ENCODE assay signal across 15 cellular contexts in the genomic region with DNA sequence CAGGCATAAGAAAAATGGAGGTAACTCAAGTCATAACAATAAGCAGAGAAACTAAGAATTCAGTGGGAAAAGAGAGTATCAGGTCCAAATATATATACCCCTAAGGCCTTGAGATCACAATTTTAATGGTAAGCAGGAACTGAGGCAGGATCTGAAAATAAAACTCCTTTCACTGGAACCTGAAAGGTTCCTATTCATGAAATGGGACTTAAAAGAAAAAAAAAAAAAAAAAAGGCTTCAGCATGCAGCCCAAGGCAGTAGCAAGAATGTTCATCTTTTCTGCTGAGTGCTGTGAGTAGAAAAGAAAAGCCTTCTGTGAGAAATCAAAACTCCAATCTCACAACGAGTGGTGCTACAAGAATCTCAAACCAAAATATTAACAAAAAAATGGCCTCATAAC.
DNase-seq lines count a peak whose midpoint lies in the region; ATAC-seq and TF ChIP-seq lines count a peak whose summit lies in the region.
"Had no signal": no experiment of that assay in that cellular context is flagged by ENCODE, and none has a peak within 500 bp of the region (broad histone marks: within the 10 kb centered on the region; RNA-seq: fewer than 3 reads in every experiment).

No MANE protein-coding gene starts in this region.

- no peak overlapping the region for H4K5ac ChIP-seq in H9 (ENCODE audit: insufficient read length, low read depth, low read length)

- H3K4me1 Mint-ChIP-seq in H9, result peaks cover 16 to 20% of the 10 kb centered on the region in 2 experiments
- H3K4me1 Mint-ChIP-seq in central memory CD8-positive, alpha-beta T cell, result no peaks in the 10 kb centered on the region
- H3K4me1 Mint-ChIP-seq: CD4-positive, alpha-beta memory T cell had no signal

- H4K91ac ChIP-seq in H9 (ENCODE audit: insufficient read length, low read depth, low read length), result no peak overlapping the region

- no peak overlapping the region for H2BK5ac ChIP-seq in H9 (ENCODE audit: insufficient read length, low read length)

- H3K4me3 ChIP-seq in osteoblast (ENCODE audit: insufficient read depth, low read length), result no peak overlapping the region
- H3K4me3 ChIP-seq: GM23248 had no signal

- H4K20me1 ChIP-seq in H9 (ENCODE audit: control insufficient read depth, insufficient read depth, insufficient read length) (no peaks in the 10 kb centered on the region), osteoblast (ENCODE audit: insufficient read depth, low read length) (no peaks in the 10 kb centered on the region)

- H3K27me3 ChIP-seq in H9 (ENCODE audit: insufficient read depth, low read length) (no peaks in the 10 kb centered on the region), osteoblast (ENCODE audit: insufficient read depth, low read length) (no peaks in the 10 kb centered on the region)

- H2BK20ac ChIP-seq in H9 (ENCODE audit: low read depth, low read length, poor library complexity, severe bottlenecking), result no peak overlapping the region

- DNase-seq in H9, result no peak
- DNase-seq in central memory CD8-positive, alpha-beta T cell (ENCODE audit: low spot score in 2 of 2), result no peak
- DNase-seq in foreskin melanocyte, result peak; percentile 71
- no peak for DNase-seq in activated gamma-delta T cell (lab: John Stamatoyannopoulos, UW)
- no peak for DNase-seq in osteoblast (ENCODE audit: insufficient read length, low spot score, missing footprints)
- no peak for DNase-seq in KG1 (lab: John Stamatoyannopoulos, UW)
- DNase-seq: C1 segment of cervical spinal cord; Caco-2; CD4-positive, alpha-beta memory T cell; DMS153; DND-41; GM23248; H7 had no signal

- no peaks in the 10 kb centered on the region for H3K79me2 ChIP-seq in H9 (ENCODE audit: insufficient read depth, low read length)
- no peaks in the 10 kb centered on the region for H3K79me2 ChIP-seq in osteoblast (ENCODE audit: insufficient read depth, low read length)

- TF ChIP-seq CTCF in H9 (conservative IDR thresholded peaks at IDR 0.05) (no peak), osteoblast (IDR thresholded peaks at IDR 0.05; ENCODE audit: extremely low read depth, low read depth, low read length) (no peak)

- no peak overlapping the region for H3K4me3 Mint-ChIP-seq in H9
- H3K4me3 Mint-ChIP-seq in central memory CD8-positive, alpha-beta T cell, result no peak overlapping the region
- H3K4me3 Mint-ChIP-seq: CD4-positive, alpha-beta memory T cell had no signal

- H3K27ac Mint-ChIP-seq in H9, result peak overlapping the region in 2 of 3 experiments; percentile 19 to 73; a peak in 1 of 7 replicates
- peak overlapping the region; percentile 46 for H3K27ac Mint-ChIP-seq in central memory CD8-positive, alpha-beta T cell (ENCODE audit: low read depth)
- H3K27ac Mint-ChIP-seq: CD4-positive, alpha-beta memory T cell had no signal

- H3K9me3 Mint-ChIP-seq in H9, result peaks cover 28 to 35% of the 10 kb centered on the region in 2 experiments
- no peaks in the 10 kb centered on the region for H3K9me3 Mint-ChIP-seq in central memory CD8-positive, alpha-beta T cell

- H2BK120ac ChIP-seq in H9 (ENCODE audit: low read depth, low read length, poor library complexity, severe bottlenecking), result no peak overlapping the region

- no peak overlapping the region for H2AK5ac ChIP-seq in H9 (ENCODE audit: insufficient read length, low read length)

- no peaks in the 10 kb centered on the region for H3K36me3 ChIP-seq in osteoblast (ENCODE audit: insufficient read depth, low read length)

- H3K4ac ChIP-seq in H9 (ENCODE audit: low read depth, low read length), result no peak overlapping the region

- no peak for ATAC-seq in central memory CD8-positive, alpha-beta T cell (replicated peaks; ENCODE audit: extremely low read depth, poor library complexity, severe bottlenecking)
- no peak for ATAC-seq in HG03565 (IDR thresholded peaks at IDR 0.05; ENCODE audit: unreplicated experiment)
- ATAC-seq: HCT116 had no signal

- H3K23me2 ChIP-seq in H9 (ENCODE audit: insufficient read length, low read depth, low read length, poor library complexity, severe bottlenecking), result no peaks in the 10 kb centered on the region

- H2AFZ ChIP-seq in H9 (ENCODE audit: low read length) (no peak overlapping the region), osteoblast (ENCODE audit: low read length) (no peak overlapping the region)
- H2AFZ ChIP-seq: GM23248 had no signal

- H2BK12ac ChIP-seq in H9 (ENCODE audit: insufficient read length, low read depth, low read length), result no peak overlapping the region

- H3K79me1 ChIP-seq in H9 (ENCODE audit: insufficient read depth, low read depth, low read length, poor library complexity, severe bottlenecking), result no peaks in the 10 kb centered on the region

- no peaks in the 10 kb centered on the region for H3K9me3 ChIP-seq in H9 (ENCODE audit: control insufficient read depth, low read depth, low read length)
- no peaks in the 10 kb centered on the region for H3K9me3 ChIP-seq in osteoblast (ENCODE audit: low read depth, low read length)
- H3K9me3 ChIP-seq: Caco-2 had no signal

- H2BK15ac ChIP-seq in H9 (ENCODE audit: low read depth, low read length), result no peak overlapping the region

- no peak overlapping the region for H3T11ph ChIP-seq in H9 (ENCODE audit: low read length)

- H3K36me3 Mint-ChIP-seq in H9 (ENCODE audit: insufficient read depth in 1 of 3, low read depth in 3 of 3), result peaks cover 30 to 38% (median 32%) of the 10 kb centered on the region in 3 experiments
- H3K36me3 Mint-ChIP-seq in central memory CD8-positive, alpha-beta T cell (ENCODE audit: insufficient read depth), result peaks cover 2% of the 10 kb centered on the region
- H3K36me3 Mint-ChIP-seq: CD4-positive, alpha-beta memory T cell had no signal

- no peak overlapping the region for H3K23ac ChIP-seq in H9 (ENCODE audit: insufficient read length, low read depth, low read length)

- no peak overlapping the region for H3K18ac ChIP-seq in H9 (ENCODE audit: insufficient read length, low read depth, low read length)

- no peak overlapping the region for H3K9ac ChIP-seq in H9 (ENCODE audit: extremely low read depth, insufficient read length, low read length)
- H3K9ac ChIP-seq: GM23248 had no signal

- H3K27ac ChIP-seq in H9 (ENCODE audit: insufficient read length, low read depth, low read length) (no peak overlapping the region), osteoblast (ENCODE audit: low read depth, low read length) (no peak overlapping the region)
- H3K27ac ChIP-seq: GM23248 had no signal

- no peak overlapping the region for H3K14ac ChIP-seq in H9 (ENCODE audit: insufficient read depth, low read length)

- WGBS in H9 (ENCODE audit: extremely low coverage, insufficient read length, low lambda C conversion rate), result no CpG with 5 or more reads among the region's 1 CpG

- H3K56ac ChIP-seq in H9 (ENCODE audit: insufficient read length, low read depth, low read length), result no peak overlapping the region

- H3K4me2 ChIP-seq in H9 (ENCODE audit: insufficient read depth, insufficient read length, low read length), result no peak overlapping the region
- H3K4me2 ChIP-seq in osteoblast (ENCODE audit: insufficient read depth, low read length), result no peak overlapping the region

- H3K4me1 ChIP-seq in H9 (ENCODE audit: insufficient read depth, low read length) (no peaks in the 10 kb centered on the region; the same call in 1 of the 2 replicates), osteoblast (ENCODE audit: insufficient read depth, low read length) (no peaks in the 10 kb centered on the region)
- H3K4me1 ChIP-seq: Caco-2 had no signal

- no peak overlapping the region for H4K8ac ChIP-seq in H9 (replicated peaks; ENCODE audit: insufficient read length, low read depth, low read length)

- no peaks in the 10 kb centered on the region; the same call in 1 of the 2 replicates for H3K27me3 Mint-ChIP-seq in H9 (ENCODE audit: low read depth)
- H3K27me3 Mint-ChIP-seq in central memory CD8-positive, alpha-beta T cell, result peaks cover 28% of the 10 kb centered on the region
